23 cellular contexts compared by ENCODE assay signal in genomic region chr16:69301861-69302260, GRCh38. TPM values are rescaled to one million over a fixed set of nuclear protein-coding genes. Genes with fewer than 3 reads are reported as not detected.
"Had no signal": no experiment of that assay in that cellular context is flagged by ENCODE, and none has a peak within 500 bp of the region (broad histone marks: within the 10 kb centered on the region; RNA-seq: fewer than 3 reads in every experiment).

No MANE protein-coding gene starts in this region.

- H3K4me3 ChIP-seq: esophagus squamous epithelium, gastroesophageal sphincter, lung, right atrium auricular region, sigmoid colon, skin epidermis, stomach had no signal

- ATAC-seq: gastroesophageal sphincter; left colon; left ventricle myocardium superior; naive thymus-derived CD4-positive, alpha-beta T cell had no signal

- H3K27ac ChIP-seq: esophagus squamous epithelium, gastroesophageal sphincter, right atrium auricular region, sigmoid colon, skin epidermis, stomach had no signal

- H3K27me3 ChIP-seq: esophagus squamous epithelium, gastroesophageal sphincter, right atrium auricular region, sigmoid colon, stomach had no signal

- H3K4me1 ChIP-seq: gastroesophageal sphincter, right atrium auricular region, sigmoid colon, stomach had no signal

- H3K9me3 ChIP-seq: esophagus squamous epithelium, gastroesophageal sphincter, right atrium auricular region, sigmoid colon, stomach had no signal

- DNase-seq: cortex of kidney; effector memory CD4-positive, alpha-beta T cell; esophagus squamous epithelium; foreskin fibroblast; glutamatergic neuron; immature natural killer cell; left colon; left ventricle myocardium superior; naive thymus-derived CD4-positive, alpha-beta T cell; nephron progenitor cell; sigmoid colon; stimulated activated CD4-positive, alpha-beta T cell treated with anti-CD3 and anti-CD28 coated beads, Interleukin-2, amount 100 ng/mL, for 24 hours; stimulated activated CD4-positive, alpha-beta T cell treated with anti-CD3 and anti-CD28 coated beads, Interleukin-4, amount 100 ng/mL, for 4 hours; stimulated activated naive CD4-positive, alpha-beta T cell; stomach; substantia nigra had no signal

RNA-seq across cellular contexts. Expression of gene TMED6, which starts 49.7 kb away (rescaled TPM):
- total RNA-seq: epithelial cell of proximal tubule, esophagus squamous epithelium, kidney epithelial cell, left ventricle myocardium superior, omental fat pad, right atrium auricular region, sigmoid colon had no signal
- polyA plus RNA-seq: immature natural killer cell had no signal
